16 cellular contexts compared by ENCODE assay signal in genomic region chr18:74918276-74918675, GRCh38.
A peak's percentile ranks its signal among the peaks of the same experiment; 100 is the strongest.
DNase-seq lines count a peak whose midpoint lies in the region; ATAC-seq and TF ChIP-seq lines count a peak whose summit lies in the region.
"Had no signal": no experiment of that assay in that cellular context is flagged by ENCODE, and none has a peak within 500 bp of the region (broad histone marks: within the 10 kb centered on the region; RNA-seq: fewer than 3 reads in every experiment).

No MANE protein-coding gene starts in this region.

- 0 out of 4 replicates have a peak, but pooled peaks cover 0 to 3% of the 10 kb centered on the region in 2 experiments for H3K79me1 ChIP-seq in IMR-90 (ENCODE audit: low read depth in 1 of 2, low read length in 2 of 2)

- no peak overlapping the region for H2AFZ ChIP-seq in IMR-90 (replicated peaks; ENCODE audit: low read length, poor library complexity)
- H2AFZ ChIP-seq: GM23248 had no signal

- H4K5ac ChIP-seq in IMR-90 (ENCODE audit: low read depth, low read length): no peak overlapping the region

- H3K4me1 Mint-ChIP-seq in nephron progenitor cell (peaks cover 11% of the 10 kb centered on the region), T-helper 17 cell (peaks cover 2% of the 10 kb centered on the region)

- no peak overlapping the region for H2AK5ac ChIP-seq in IMR-90 (ENCODE audit: low read depth, low read length)

- TF ChIP-seq RAD21 in IMR-90 (IDR thresholded peaks at IDR 0.05; ENCODE audit: low read length): no peak

- dilution Hi-C loops in IMR-90 (cut with HindIII; ENCODE audit: low sequenced_read_pairs, unreplicated experiment): no loop called here

- H2BK15ac ChIP-seq in IMR-90 (ENCODE audit: low read depth, low read length): no peak overlapping the region

- no peaks in the 10 kb centered on the region for H3K36me3 ChIP-seq in IMR-90 (ENCODE audit: control insufficient read depth, insufficient read depth, low read length)
- H3K36me3 ChIP-seq in adrenal gland (replicated peaks in 1 of 2): no peaks in the 10 kb centered on the region

- H3K36me3 Mint-ChIP-seq in nephron progenitor cell (ENCODE audit: low read depth) (no peaks in the 10 kb centered on the region), T-helper 17 cell (ENCODE audit: low read depth) (no peaks in the 10 kb centered on the region)

- no TSS peak for BruUV-seq in IMR-90 (replicated peaks; lab: Mats Ljungman, UMichigan)

- H3K14ac ChIP-seq in IMR-90 (replicated peaks; ENCODE audit: low read depth, low read length): no peak overlapping the region

- H3K4ac ChIP-seq in IMR-90 (ENCODE audit: low read depth, low read length): peak overlapping the region; percentile 22; the same call in 1 of the 2 replicates

- no CpG with 5 or more reads among the region's 3 CpGs for whole genome bisulfite sequencing in IMR-90 (ENCODE audit: extremely low coverage in 2 of 2, insufficient read length in 1 of 2), 2 experiments
- 84 to 97% (median 92%) methylated on average over 3 of the region's 3 CpGs for WGBS in adrenal gland, 4 donors

- TF ChIP-seq CTCF in IMR-90 (conservative IDR thresholded peaks at IDR 0.05; ENCODE audit: low read depth, low read length) (no peak), epithelial cell of esophagus (IDR thresholded peaks at IDR 0.05; ENCODE audit: insufficient read depth, low read depth, low read length, missing control alignments) (no peak), nephron progenitor cell (IDR thresholded peaks at IDR 0.05) (no peak), adrenal gland (IDR thresholded peaks at IDR 0.05) (no peak)

- intact Hi-C loops in IMR-90 (cut with micrococcal nuclease): no loop called here
- intact Hi-C loops in adrenal gland (cut with DNase I): no loop called here

- peak overlapping the region; percentile 89 for H3K27ac Mint-ChIP-seq in nephron progenitor cell
- H3K27ac Mint-ChIP-seq in T-helper 17 cell: no peak overlapping the region
- H3K27ac Mint-ChIP-seq: CD14-positive monocyte; CD8-positive, alpha-beta T cell had no signal

- peaks cover 6% of the 10 kb centered on the region for H3K9me1 ChIP-seq in IMR-90 (ENCODE audit: insufficient read depth, low read length)

- in situ Hi-C loops in IMR-90 (cut with MboI; ENCODE audit: low sequenced_read_pairs): no loop called here

- H3K23ac ChIP-seq in IMR-90 (ENCODE audit: low read depth, low read length): no peak overlapping the region

- no peaks in the 10 kb centered on the region for H4K20me1 ChIP-seq in IMR-90 (ENCODE audit: insufficient read depth, low read length)

- CTCF ChIA-PET in IMR-90 (lab: Yijun Ruan, JAX): no interaction called here

- H3K4me3 Mint-ChIP-seq in nephron progenitor cell (no peak overlapping the region), T-helper 17 cell (no peak overlapping the region)
- H3K4me3 Mint-ChIP-seq: CD14-positive monocyte; CD8-positive, alpha-beta T cell had no signal

- ATAC-seq in IMR-90 (ENCODE audit: low read depth) (peak; percentile 49; the same call in 1 of the 2 replicates), GM18868 (IDR thresholded peaks at IDR 0.05; ENCODE audit: unreplicated experiment) (no peak), T-helper 17 cell (no peak)
- ATAC-seq: CD8-positive, alpha-beta T cell had no signal

- H2BK5ac ChIP-seq in IMR-90 (ENCODE audit: low read depth, low read length, poor library complexity, severe bottlenecking): no peak overlapping the region

- H3K9ac ChIP-seq in IMR-90 (ENCODE audit: low read depth, low read length): no peak overlapping the region
- H3K9ac ChIP-seq: GM23248 had no signal

- H3K56ac ChIP-seq in IMR-90 (ENCODE audit: extremely low read depth, insufficient read depth, low read length): no peak overlapping the region

- H4K8ac ChIP-seq in IMR-90 (ENCODE audit: low read depth in 2 of 2, low read length in 2 of 2): peak overlapping the region in 1 of 2 experiments; percentile 29; a peak in 1 of 4 replicates

- H3K27me3 Mint-ChIP-seq in nephron progenitor cell (ENCODE audit: low read depth, poor library complexity): peaks cover 1% of the 10 kb centered on the region
- H3K27me3 Mint-ChIP-seq in T-helper 17 cell: no peaks in the 10 kb centered on the region

- H2BK120ac ChIP-seq in IMR-90 (ENCODE audit: low read depth, low read length): no peak overlapping the region

- H3K27ac ChIP-seq in IMR-90 (ENCODE audit: insufficient read depth, low read length) (no peak overlapping the region), adrenal gland (no peak overlapping the region), caudate nucleus (ENCODE audit: low read depth, low read length) (no peak overlapping the region)
- H3K27ac ChIP-seq: 22Rv1, GM23248 had no signal

- H2AK9ac ChIP-seq in IMR-90 (replicated peaks; ENCODE audit: low read depth, low read length, poor library complexity): no peak overlapping the region

- H3K4me2 ChIP-seq in IMR-90 (ENCODE audit: low read depth, low read length): no peak overlapping the region; the same call in 1 of the 2 replicates

- H3K27me3 ChIP-seq in IMR-90 (ENCODE audit: control insufficient read depth, insufficient read depth, low read length) (no peaks in the 10 kb centered on the region), adrenal gland (no peaks in the 10 kb centered on the region)

- H3K18ac ChIP-seq in IMR-90 (ENCODE audit: low read depth, low read length): peak overlapping the region; percentile 7; the same call in 1 of the 2 replicates

- H3K9me3 ChIP-seq in IMR-90 (ENCODE audit: control insufficient read depth, insufficient read depth, low read length): no peaks in the 10 kb centered on the region
- H3K9me3 ChIP-seq in adrenal gland (replicated peaks in 1 of 3): no peaks in the 10 kb centered on the region
- H3K9me3 ChIP-seq in T-helper 17 cell (ENCODE audit: control insufficient read depth, low read length, poor library complexity, severe bottlenecking): no peaks in the 10 kb centered on the region

- H4K91ac ChIP-seq in IMR-90 (ENCODE audit: insufficient read depth, low read depth, low read length): no peak overlapping the region

- no peak for TF ChIP-seq POLR2A in IMR-90 (IDR thresholded peaks at IDR 0.05; ENCODE audit: low read depth, low read length)
- TF ChIP-seq POLR2A in adrenal gland (IDR thresholded peaks at IDR 0.05): no peak

- H3K4me3 ChIP-seq in IMR-90 (ENCODE audit: insufficient read depth, low read depth, low read length) (no peak overlapping the region), epithelial cell of esophagus (ENCODE audit: low read length) (no peak overlapping the region), adrenal gland (no peak overlapping the region)
- H3K4me3 ChIP-seq: GM23248 had no signal

- peak overlapping the region; percentile 31; the same call in 1 of the 2 replicates for H2BK20ac ChIP-seq in IMR-90 (ENCODE audit: low read depth, low read length)

- H3K9me3 Mint-ChIP-seq in nephron progenitor cell: no peaks in the 10 kb centered on the region
- H3K9me3 Mint-ChIP-seq: CD14-positive monocyte; CD8-positive, alpha-beta T cell had no signal

- H3K4me1 ChIP-seq in IMR-90 (ENCODE audit: control insufficient read depth, insufficient read depth, low read length) (peaks cover 2% of the 10 kb centered on the region), adrenal gland (replicated peaks in 1 of 2) (no peaks in the 10 kb centered on the region)

- DNase-seq in IMR-90 (peak; percentile 36), astrocyte of the hippocampus (ENCODE audit: low read depth, low spot score) (peak; percentile 11), epithelial cell of esophagus (ENCODE audit: low read depth) (peak; percentile 42), nephron progenitor cell (no peak), adrenal gland (no peak), T-helper 17 cell (no peak), caudate nucleus (lab: John Stamatoyannopoulos, UW) (no peak)
- DNase-seq: CD8-positive, alpha-beta T cell; COR-L47; DMS153; DND-41; GDM1; GM23248 had no signal

- POLR2A ChIA-PET in IMR-90 (lab: Charles Lee; ENCODE audit: unreplicated experiment): no interaction called here

TF ChIP-seq in IMR-90, 13 proteins besides CTCF, POLR2A, EP300 and RAD21:
- TF ChIP-seq MXI1 (IDR thresholded peaks at IDR 0.05; ENCODE audit: borderline replicate concordance, low read depth, low read length) (no peak), ELK1 (IDR thresholded peaks at IDR 0.05; ENCODE audit: borderline replicate concordance, low read depth, low read length) (no peak)

Comparison
In these comparisons a context has a peak if more than half of its experiments do, and no peak if none do; other contexts are left out.
1. DNase-seq: peak in IMR-90 (single experiment), astrocyte of the hippocampus (single experiment) and epithelial cell of esophagus (single experiment); none in nephron progenitor cell (single experiment), adrenal gland (0 of 7), T-helper 17 cell (0 of 3) and caudate nucleus (0 of 61).